Comparison of ENCODE assay signal across 23 cellular contexts in the genomic region with DNA sequence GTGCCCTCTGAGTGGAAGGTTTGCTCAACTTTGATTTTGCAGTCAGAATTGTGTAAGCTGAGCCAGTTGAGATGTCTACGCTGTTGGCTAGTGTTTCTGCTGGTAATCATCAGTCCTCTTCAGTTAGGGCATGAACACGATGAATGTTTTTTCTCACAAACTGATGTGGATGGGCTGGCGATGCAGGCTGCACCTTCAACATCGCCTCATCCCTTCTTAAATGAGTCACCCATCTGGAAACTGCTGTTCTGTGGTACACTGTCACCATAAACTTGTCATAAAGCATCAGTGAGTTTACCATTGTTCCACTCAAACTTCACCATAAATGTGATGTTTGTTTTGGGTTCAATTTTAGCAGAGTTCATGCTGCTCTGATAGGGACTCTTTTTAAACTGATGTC. TPM values are rescaled to one million over a fixed set of nuclear protein-coding genes. Genes with fewer than 3 reads are reported as not detected.
DNase-seq lines count a peak whose midpoint lies in the region; ATAC-seq lines count a peak whose summit lies in the region.
"Had no signal": no experiment of that assay in that cellular context is flagged by ENCODE, and none has a peak within 500 bp of the region (broad histone marks: within the 10 kb centered on the region; RNA-seq: fewer than 3 reads in every experiment).

No MANE protein-coding gene starts in this region.

- DNase-seq in activated CD4-positive, alpha-beta T cell treated with anti-CD3 and anti-CD28 coated beads for 48 hours: peak; percentile 40
- no peak for DNase-seq in activated CD4-positive, alpha-beta T cell treated with anti-CD3 and anti-CD28 coated beads, Interleukin-2, amount 50 U/mL, for 48 hours
- no peak for DNase-seq in activated naive CD8-positive, alpha-beta T cell treated with anti-CD3 and anti-CD28 coated beads, Interleukin-2, amount 50 U/mL, for 24 hours
- no peak for DNase-seq in activated naive CD8-positive, alpha-beta T cell treated with anti-CD3 and anti-CD28 coated beads for 36 hours
- DNase-seq in activated CD4-positive, alpha-beta memory T cell treated with anti-CD3 and anti-CD28 coated beads, Interleukin-2, amount 10 ng/mL, durations not matched to agents 7 days and 5 days: peak; percentile 31
- peak in 1 of 2 donors; percentile 28 for DNase-seq in stimulated activated naive CD8-positive, alpha-beta T cell treated with anti-CD3 and anti-CD28 coated beads, Interleukin-15, amount 100 ng/mL, for 72 hours
- no peak for DNase-seq in anterior cingulate cortex (lab: John Stamatoyannopoulos, UW)
- DNase-seq: BE2C, COR-L47, DMS 273 treated with DMSO at 0.1 percent for 48 hours, DND-41, H9, KBM-7, MV-4-11, NCI-H1417, NCI-H187, NCI-H2107, NCI-H510A, NCI-H82, PC-3 had no signal

- H3K27ac Mint-ChIP-seq in activated naive CD8-positive, alpha-beta T cell treated with anti-CD3 and anti-CD28 coated beads, Interleukin-2, amount 50 U/mL, for 24 hours: no peak overlapping the region
- H3K27ac Mint-ChIP-seq in activated naive CD8-positive, alpha-beta T cell treated with anti-CD3 and anti-CD28 coated beads for 36 hours: no peak overlapping the region
- H3K27ac Mint-ChIP-seq in activated CD4-positive, alpha-beta memory T cell treated with anti-CD3 and anti-CD28 coated beads, Interleukin-2, amount 10 ng/mL, durations not matched to agents 7 days and 5 days: no peak overlapping the region
- H3K27ac Mint-ChIP-seq in stimulated activated naive CD8-positive, alpha-beta T cell treated with anti-CD3 and anti-CD28 coated beads, Interleukin-15, amount 100 ng/mL, for 72 hours: no peak overlapping the region
- H3K27ac Mint-ChIP-seq: CD4-positive, CD25-positive, alpha-beta regulatory T cell; H9 had no signal

- no peak overlapping the region for H3K4me3 Mint-ChIP-seq in activated naive CD8-positive, alpha-beta T cell treated with anti-CD3 and anti-CD28 coated beads, Interleukin-2, amount 50 U/mL, for 24 hours
- no peak overlapping the region for H3K4me3 Mint-ChIP-seq in activated naive CD8-positive, alpha-beta T cell treated with anti-CD3 and anti-CD28 coated beads for 36 hours
- no peak overlapping the region for H3K4me3 Mint-ChIP-seq in activated CD4-positive, alpha-beta memory T cell treated with anti-CD3 and anti-CD28 coated beads, Interleukin-2, amount 10 ng/mL, durations not matched to agents 7 days and 5 days
- H3K4me3 Mint-ChIP-seq in stimulated activated naive CD8-positive, alpha-beta T cell treated with anti-CD3 and anti-CD28 coated beads, Interleukin-15, amount 100 ng/mL, for 72 hours: no peak overlapping the region
- H3K4me3 Mint-ChIP-seq: CD4-positive, CD25-positive, alpha-beta regulatory T cell; H9 had no signal

- ATAC-seq in activated naive CD8-positive, alpha-beta T cell treated with anti-CD3 and anti-CD28 coated beads, Interleukin-2, amount 50 U/mL, for 24 hours: peak; percentile 82
- peak; percentile 94 for ATAC-seq in stimulated activated naive CD8-positive, alpha-beta T cell treated with anti-CD3 and anti-CD28 coated beads, Interleukin-15, amount 100 ng/mL, for 72 hours
- no peak for ATAC-seq in GM19452 (IDR thresholded peaks at IDR 0.05; ENCODE audit: unreplicated experiment)
- ATAC-seq: HepG2, PC-3 had no signal

- CTCF ChIA-PET in activated CD4-positive, alpha-beta memory T cell treated with anti-CD3 and anti-CD28 coated beads, Interleukin-2, amount 10 ng/mL, durations not matched to agents 7 days and 5 days (lab: Charles Lee): interaction anchor here (1.2 kb wide), 1 partner anchor 8 kb away, joined by 5 read pairs; the partner anchor contains the start of gene C16orf95

- no peaks in the 10 kb centered on the region for H3K27me3 Mint-ChIP-seq in activated naive CD8-positive, alpha-beta T cell treated with anti-CD3 and anti-CD28 coated beads, Interleukin-2, amount 50 U/mL, for 24 hours
- no peaks in the 10 kb centered on the region for H3K27me3 Mint-ChIP-seq in activated naive CD8-positive, alpha-beta T cell treated with anti-CD3 and anti-CD28 coated beads for 36 hours
- no peaks in the 10 kb centered on the region for H3K27me3 Mint-ChIP-seq in activated CD4-positive, alpha-beta memory T cell treated with anti-CD3 and anti-CD28 coated beads, Interleukin-2, amount 10 ng/mL, durations not matched to agents 7 days and 5 days
- no peaks in the 10 kb centered on the region for H3K27me3 Mint-ChIP-seq in stimulated activated naive CD8-positive, alpha-beta T cell treated with anti-CD3 and anti-CD28 coated beads, Interleukin-15, amount 100 ng/mL, for 72 hours
- H3K27me3 Mint-ChIP-seq: CD4-positive, CD25-positive, alpha-beta regulatory T cell had no signal

- no peaks in the 10 kb centered on the region for H3K9me3 Mint-ChIP-seq in activated naive CD8-positive, alpha-beta T cell treated with anti-CD3 and anti-CD28 coated beads, Interleukin-2, amount 50 U/mL, for 24 hours
- H3K9me3 Mint-ChIP-seq in activated naive CD8-positive, alpha-beta T cell treated with anti-CD3 and anti-CD28 coated beads for 36 hours: peaks cover 2% of the 10 kb centered on the region
- peaks cover 4% of the 10 kb centered on the region for H3K9me3 Mint-ChIP-seq in activated CD4-positive, alpha-beta memory T cell treated with anti-CD3 and anti-CD28 coated beads, Interleukin-2, amount 10 ng/mL, durations not matched to agents 7 days and 5 days
- no peaks in the 10 kb centered on the region for H3K9me3 Mint-ChIP-seq in stimulated activated naive CD8-positive, alpha-beta T cell treated with anti-CD3 and anti-CD28 coated beads, Interleukin-15, amount 100 ng/mL, for 72 hours

- H3K36me3 Mint-ChIP-seq in activated naive CD8-positive, alpha-beta T cell treated with anti-CD3 and anti-CD28 coated beads, Interleukin-2, amount 50 U/mL, for 24 hours (ENCODE audit: low read depth): peaks cover 7% of the 10 kb centered on the region
- H3K36me3 Mint-ChIP-seq in activated naive CD8-positive, alpha-beta T cell treated with anti-CD3 and anti-CD28 coated beads for 36 hours: peaks cover 6% of the 10 kb centered on the region
- H3K36me3 Mint-ChIP-seq in activated CD4-positive, alpha-beta memory T cell treated with anti-CD3 and anti-CD28 coated beads, Interleukin-2, amount 10 ng/mL, durations not matched to agents 7 days and 5 days (ENCODE audit: low read depth): peaks cover 5% of the 10 kb centered on the region

- H3K4me1 Mint-ChIP-seq in activated naive CD8-positive, alpha-beta T cell treated with anti-CD3 and anti-CD28 coated beads, Interleukin-2, amount 50 U/mL, for 24 hours: peaks cover 10% of the 10 kb centered on the region
- H3K4me1 Mint-ChIP-seq in activated naive CD8-positive, alpha-beta T cell treated with anti-CD3 and anti-CD28 coated beads for 36 hours: peaks cover under 1% of the 10 kb centered on the region
- peaks cover 20% of the 10 kb centered on the region for H3K4me1 Mint-ChIP-seq in activated CD4-positive, alpha-beta memory T cell treated with anti-CD3 and anti-CD28 coated beads, Interleukin-2, amount 10 ng/mL, durations not matched to agents 7 days and 5 days
- peaks cover 4% of the 10 kb centered on the region for H3K4me1 Mint-ChIP-seq in stimulated activated naive CD8-positive, alpha-beta T cell treated with anti-CD3 and anti-CD28 coated beads, Interleukin-15, amount 100 ng/mL, for 72 hours

- POLR2A ChIA-PET in activated CD4-positive, alpha-beta memory T cell treated with anti-CD3 and anti-CD28 coated beads, Interleukin-2, amount 10 ng/mL, durations not matched to agents 7 days and 5 days (lab: Charles Lee): interaction anchor here (1.8 to 1.9 kb wide), 2 partner anchors 8 to 74 kb away, joined by 7 to 9 read pairs; partner anchors contain the start of genes C16orf95 and FBXO31

RNA-seq across cellular contexts. Expression of gene C16orf95, which starts 8.4 kb away (rescaled TPM):
- total RNA-seq in activated naive CD8-positive, alpha-beta T cell treated with anti-CD3 and anti-CD28 coated beads for 36 hours: 10 to 100 TPM in 1 of 2 experiments, 1 to 10 TPM in 1; 9.9 to 11.4 TPM
- 1 to 10 TPM; 8.6 to 9.6 TPM for total RNA-seq in activated CD4-positive, alpha-beta memory T cell treated with anti-CD3 and anti-CD28 coated beads, Interleukin-2, amount 10 ng/mL, durations not matched to agents 7 days and 5 days

Comparison
In these comparisons a context has a peak if more than half of its experiments do, and no peak if none do; other contexts are left out.
1. DNase-seq: peak in activated CD4-positive, alpha-beta T cell treated with anti-CD3 and anti-CD28 coated beads for 48 hours (single experiment) and activated CD4-positive, alpha-beta memory T cell treated with anti-CD3 and anti-CD28 coated beads, Interleukin-2, amount 10 ng/mL, durations not matched to agents 7 days and 5 days (single experiment); none in activated CD4-positive, alpha-beta T cell treated with anti-CD3 and anti-CD28 coated beads, Interleukin-2, amount 50 U/mL, for 48 hours (0 of 2), activated naive CD8-positive, alpha-beta T cell treated with anti-CD3 and anti-CD28 coated beads, Interleukin-2, amount 50 U/mL, for 24 hours (single experiment), activated naive CD8-positive, alpha-beta T cell treated with anti-CD3 and anti-CD28 coated beads for 36 hours (single experiment) and anterior cingulate cortex (0 of 58).